12 cellular contexts compared by ENCODE assay signal in genomic region chr16:68368602-68368944, GRCh38. TPM values are rescaled to one million over a fixed set of nuclear protein-coding genes. Genes with fewer than 3 reads are reported as not detected.
DNase-seq lines count a peak whose midpoint lies in the region; ATAC-seq and TF ChIP-seq lines count a peak whose summit lies in the region.
"Had no signal": no experiment of that assay in that cellular context is flagged by ENCODE, and none has a peak within 500 bp of the region (broad histone marks: within the 10 kb centered on the region; RNA-seq: fewer than 3 reads in every experiment).

No MANE protein-coding gene starts in this region.

- no peaks in the 10 kb centered on the region for H3K36me3 Mint-ChIP-seq in activated CD4-positive, alpha-beta T cell treated with anti-CD3 and anti-CD28 coated beads, Interleukin-2, amount 10 ng/mL, durations not matched to agents 24 days and 14 days (ENCODE audit: low read depth)
- peaks cover 5% of the 10 kb centered on the region for H3K36me3 Mint-ChIP-seq in activated T-helper 1 cell treated with anti-CD3 and anti-CD28 coated beads, Interleukin-12 subunit alpha, Interleukin-12 subunit beta, Interleukin-2, Interleukin-4 antibody, amounts not matched to agents 30 ng/mL and 10 ng/mL and 1 ng/mL, durations not matched to agents 14 hours and 24 hours and 36 hours (ENCODE audit: low read depth)

- H3K27me3 Mint-ChIP-seq in activated CD4-positive, alpha-beta T cell treated with anti-CD3 and anti-CD28 coated beads, Interleukin-2, amount 10 ng/mL, durations not matched to agents 24 days and 14 days = peaks cover 39% of the 10 kb centered on the region
- peaks cover 36% of the 10 kb centered on the region for H3K27me3 Mint-ChIP-seq in activated T-helper 1 cell treated with anti-CD3 and anti-CD28 coated beads, Interleukin-12 subunit alpha, Interleukin-12 subunit beta, Interleukin-2, Interleukin-4 antibody, amounts not matched to agents 30 ng/mL and 10 ng/mL and 1 ng/mL, durations not matched to agents 14 hours and 24 hours and 36 hours (ENCODE audit: insufficient read depth)

- peaks cover 35% of the 10 kb centered on the region for H3K4me1 Mint-ChIP-seq in activated CD4-positive, alpha-beta T cell treated with anti-CD3 and anti-CD28 coated beads, Interleukin-2, amount 10 ng/mL, durations not matched to agents 24 days and 14 days
- H3K4me1 Mint-ChIP-seq in activated T-helper 1 cell treated with anti-CD3 and anti-CD28 coated beads, Interleukin-12 subunit alpha, Interleukin-12 subunit beta, Interleukin-2, Interleukin-4 antibody, amounts not matched to agents 30 ng/mL and 10 ng/mL and 1 ng/mL, durations not matched to agents 14 hours and 24 hours and 36 hours (ENCODE audit: low read depth) = peaks cover 42% of the 10 kb centered on the region

- DNase-seq in activated CD4-positive, alpha-beta T cell treated with anti-CD3 and anti-CD28 coated beads, Interleukin-2, amount 10 ng/mL, durations not matched to agents 24 days and 14 days = peak; percentile 74
- DNase-seq in activated CD4-positive, alpha-beta T cell treated with anti-CD3 and anti-CD28 coated beads, Interleukin-2, amount 50 U/mL, for 1 hour = no peak
- DNase-seq in H7 (peak; percentile 80), foreskin fibroblast (no peak)
- no peak for DNase-seq in activated T-helper 1 cell treated with anti-CD3 and anti-CD28 coated beads, Interleukin-12 subunit alpha, Interleukin-12 subunit beta, Interleukin-2, Interleukin-4 antibody, amounts not matched to agents 30 ng/mL and 10 ng/mL and 1 ng/mL, durations not matched to agents 14 hours and 24 hours and 36 hours (ENCODE audit: low spot score)
- peak; percentile 47 for DNase-seq in stimulated activated CD8-positive, alpha-beta memory T cell treated with anti-CD3 and anti-CD28 coated beads, Interleukin-4, amount 100 ng/mL, for 48 hours
- no peak for DNase-seq in NK-92 treated with Interleukin-12 subunit alpha and Interleukin-12 subunit beta, amount 100 ng/mL, for 24 hours (lab: John Stamatoyannopoulos, UW)
- DNase-seq: amniotic stem cell, NCI-H1092 treated with DMSO at 0.1 percent for 48 hours, NCI-H526 had no signal

- H3K9me3 Mint-ChIP-seq in activated CD4-positive, alpha-beta T cell treated with anti-CD3 and anti-CD28 coated beads, Interleukin-2, amount 10 ng/mL, durations not matched to agents 24 days and 14 days = no peaks in the 10 kb centered on the region
- no peaks in the 10 kb centered on the region for H3K9me3 Mint-ChIP-seq in activated T-helper 1 cell treated with anti-CD3 and anti-CD28 coated beads, Interleukin-12 subunit alpha, Interleukin-12 subunit beta, Interleukin-2, Interleukin-4 antibody, amounts not matched to agents 30 ng/mL and 10 ng/mL and 1 ng/mL, durations not matched to agents 14 hours and 24 hours and 36 hours

- peak overlapping the region; percentile 1 for H3K27ac Mint-ChIP-seq in activated CD4-positive, alpha-beta T cell treated with anti-CD3 and anti-CD28 coated beads, Interleukin-2, amount 10 ng/mL, durations not matched to agents 24 days and 14 days
- H3K27ac Mint-ChIP-seq in activated T-helper 1 cell treated with anti-CD3 and anti-CD28 coated beads, Interleukin-12 subunit alpha, Interleukin-12 subunit beta, Interleukin-2, Interleukin-4 antibody, amounts not matched to agents 30 ng/mL and 10 ng/mL and 1 ng/mL, durations not matched to agents 14 hours and 24 hours and 36 hours = no peak overlapping the region

- H3K27me3 ChIP-seq in H7 (ENCODE audit: control insufficient read depth, insufficient read depth, low read length) = no peaks in the 10 kb centered on the region
- H3K27me3 ChIP-seq: dorsolateral prefrontal cortex had no signal

- peak overlapping the region; percentile 53 for H3K4me3 Mint-ChIP-seq in activated CD4-positive, alpha-beta T cell treated with anti-CD3 and anti-CD28 coated beads, Interleukin-2, amount 10 ng/mL, durations not matched to agents 24 days and 14 days
- peak overlapping the region; percentile 63 for H3K4me3 Mint-ChIP-seq in activated T-helper 1 cell treated with anti-CD3 and anti-CD28 coated beads, Interleukin-12 subunit alpha, Interleukin-12 subunit beta, Interleukin-2, Interleukin-4 antibody, amounts not matched to agents 30 ng/mL and 10 ng/mL and 1 ng/mL, durations not matched to agents 14 hours and 24 hours and 36 hours

- intact Hi-C loops in activated CD4-positive, alpha-beta T cell treated with anti-CD3 and anti-CD28 coated beads, Interleukin-2, amount 10 ng/mL, durations not matched to agents 24 days and 14 days (cut with micrococcal nuclease) = loop anchor here (10.0 kb wide), 1 partner anchor 46 kb away; no protein-coding TSS in a partner anchor
- intact Hi-C loops in activated T-helper 1 cell treated with anti-CD3 and anti-CD28 coated beads, Interleukin-12 subunit alpha, Interleukin-12 subunit beta, Interleukin-2, Interleukin-4 antibody, amounts not matched to agents 30 ng/mL and 10 ng/mL and 1 ng/mL, durations not matched to agents 14 hours and 24 hours and 36 hours (cut with micrococcal nuclease) = loop anchor here (1.0 to 5.0 kb wide), 2 partner anchors 50 to 79 kb away; partner anchors contain the start of gene SMPD3

- ATAC-seq in GM18517 (IDR thresholded peaks at IDR 0.05; ENCODE audit: unreplicated experiment) = no peak

- no peak overlapping the region for H3K4me3 ChIP-seq in H7 (ENCODE audit: insufficient read depth, low read depth, low read length)
- H3K4me3 ChIP-seq in foreskin fibroblast (ENCODE audit: low read depth in 1 of 2, low read length in 2 of 2) = no peak overlapping the region
- H3K4me3 ChIP-seq: dorsolateral prefrontal cortex had no signal

- no peaks in the 10 kb centered on the region for H3K36me3 ChIP-seq in H7 (replicated peaks; ENCODE audit: control insufficient read depth, insufficient read depth, low read length)

- TF ChIP-seq CTCF in foreskin fibroblast (IDR thresholded peaks at IDR 0.05; ENCODE audit: low read depth, low read length) = no peak

RNA-seq across cellular contexts. Expression of gene PRMT7, which starts 57.8 kb away (rescaled TPM):
- total RNA-seq in activated CD4-positive, alpha-beta T cell treated with anti-CD3 and anti-CD28 coated beads, Interleukin-2, amount 10 ng/mL, durations not matched to agents 24 days and 14 days = 69.7 and 72.2 TPM in 2 replicates
- 34.6 and 56.5 TPM in 2 replicates for total RNA-seq in H7 (2014; rRNA removed; shearing (Covaris generic))
- total RNA-seq in activated T-helper 1 cell treated with anti-CD3 and anti-CD28 coated beads, Interleukin-12 subunit alpha, Interleukin-12 subunit beta, Interleukin-2, Interleukin-4 antibody, amounts not matched to agents 30 ng/mL and 10 ng/mL and 1 ng/mL, durations not matched to agents 14 hours and 24 hours and 36 hours = 80.6 and 85.2 TPM in 2 replicates

RNA-seq across cellular contexts. Expression of gene SLC7A6OS, which starts 57.8 kb away (rescaled TPM):
- 22.3 and 27.1 TPM in 2 replicates for total RNA-seq in activated CD4-positive, alpha-beta T cell treated with anti-CD3 and anti-CD28 coated beads, Interleukin-2, amount 10 ng/mL, durations not matched to agents 24 days and 14 days
- 15.8 and 20.7 TPM in 2 replicates for total RNA-seq in H7 (2014; rRNA removed; shearing (Covaris generic))
- total RNA-seq in activated T-helper 1 cell treated with anti-CD3 and anti-CD28 coated beads, Interleukin-12 subunit alpha, Interleukin-12 subunit beta, Interleukin-2, Interleukin-4 antibody, amounts not matched to agents 30 ng/mL and 10 ng/mL and 1 ng/mL, durations not matched to agents 14 hours and 24 hours and 36 hours = 26.5 and 27.6 TPM in 2 replicates

Comparison
In these comparisons a context has a peak if more than half of its experiments do, and no peak if none do; other contexts are left out.
1. DNase-seq: peak in activated CD4-positive, alpha-beta T cell treated with anti-CD3 and anti-CD28 coated beads, Interleukin-2, amount 10 ng/mL, durations not matched to agents 24 days and 14 days (single experiment), H7 (single experiment) and stimulated activated CD8-positive, alpha-beta memory T cell treated with anti-CD3 and anti-CD28 coated beads, Interleukin-4, amount 100 ng/mL, for 48 hours (single experiment); none in activated CD4-positive, alpha-beta T cell treated with anti-CD3 and anti-CD28 coated beads, Interleukin-2, amount 50 U/mL, for 1 hour (single experiment), activated T-helper 1 cell treated with anti-CD3 and anti-CD28 coated beads, Interleukin-12 subunit alpha, Interleukin-12 subunit beta, Interleukin-2, Interleukin-4 antibody, amounts not matched to agents 30 ng/mL and 10 ng/mL and 1 ng/mL, durations not matched to agents 14 hours and 24 hours and 36 hours (single experiment), foreskin fibroblast (0 of 2) and NK-92 treated with Interleukin-12 subunit alpha and Interleukin-12 subunit beta, amount 100 ng/mL, for 24 hours (single experiment).